ENCODE assay signal across 1 cellular context in the genomic region with DNA sequence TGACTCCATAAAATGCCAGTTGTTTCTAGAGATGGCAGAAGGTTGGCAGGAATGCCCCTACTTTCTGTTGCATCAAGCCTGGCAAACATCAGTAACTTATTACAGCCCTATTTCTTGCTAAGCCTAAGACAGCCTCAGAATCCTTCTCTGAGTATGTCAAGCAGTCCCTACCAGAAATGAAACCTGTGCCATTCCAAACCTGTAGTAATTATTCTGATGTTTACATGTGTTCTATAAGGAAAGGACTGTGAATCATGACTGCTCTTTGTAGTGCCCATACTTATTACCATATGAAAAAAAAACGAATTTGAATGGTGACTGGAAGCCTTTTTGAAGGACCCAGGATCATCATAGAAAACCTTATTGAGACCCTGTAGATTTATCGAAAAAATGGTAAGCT.
TF ChIP-seq lines count a peak whose summit lies in the region.

No MANE protein-coding gene starts in this region.

TF ChIP-seq in GM12878, 131 proteins besides CTCF, POLR2A, EP300 and RAD21 (continued from another document):
- TF ChIP-seq, protein P1, sequence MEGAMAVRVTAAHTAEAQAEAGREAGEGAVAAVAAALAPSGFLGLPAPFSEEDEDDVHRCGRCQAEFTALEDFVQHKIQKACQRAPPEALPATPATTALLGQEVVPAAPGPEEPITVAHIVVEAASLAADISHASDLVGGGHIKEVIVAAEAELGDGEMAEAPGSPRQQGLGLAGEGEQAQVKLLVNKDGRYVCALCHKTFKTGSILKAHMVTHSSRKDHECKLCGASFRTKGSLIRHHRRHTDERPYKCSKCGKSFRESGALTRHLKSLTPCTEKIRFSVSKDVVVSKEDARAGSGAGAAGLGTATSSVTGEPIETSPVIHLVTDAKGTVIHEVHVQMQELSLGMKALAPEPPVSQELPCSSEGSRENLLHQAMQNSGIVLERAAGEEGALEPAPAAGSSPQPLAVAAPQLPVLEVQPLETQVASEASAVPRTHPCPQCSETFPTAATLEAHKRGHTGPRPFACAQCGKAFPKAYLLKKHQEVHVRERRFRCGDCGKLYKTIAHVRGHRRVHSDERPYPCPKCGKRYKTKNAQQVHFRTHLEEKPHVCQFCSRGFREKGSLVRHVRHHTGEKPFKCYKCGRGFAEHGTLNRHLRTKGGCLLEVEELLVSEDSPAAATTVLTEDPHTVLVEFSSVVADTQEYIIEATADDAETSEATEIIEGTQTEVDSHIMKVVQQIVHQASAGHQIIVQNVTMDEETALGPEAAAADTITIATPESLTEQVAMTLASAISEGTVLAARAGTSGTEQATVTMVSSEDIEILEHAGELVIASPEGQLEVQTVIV (IDR thresholded peaks at IDR 0.05; ENCODE audit: borderline replicate concordance, partially characterized antibody), result no peak
- TF ChIP-seq ASH2L (IDR thresholded peaks at IDR 0.05; ENCODE audit: borderline replicate concordance, low read depth) (no peak), SP1 (IDR thresholded peaks at IDR 0.05; ENCODE audit: low read depth, low read length) (no peak), ZNF274 (IDR thresholded peaks at IDR 0.05; ENCODE audit: insufficient read depth, insufficient read length) (no peak), SIN3A (IDR thresholded peaks at IDR 0.05; ENCODE audit: low read depth, low read length) (no peak), SREBF1 (IDR thresholded peaks at IDR 0.05; ENCODE audit: low read length) (no peak), MYB (IDR thresholded peaks at IDR 0.05; ENCODE audit: borderline replicate concordance, low read depth, low read length) (no peak)
- TF ChIP-seq, protein P2, sequence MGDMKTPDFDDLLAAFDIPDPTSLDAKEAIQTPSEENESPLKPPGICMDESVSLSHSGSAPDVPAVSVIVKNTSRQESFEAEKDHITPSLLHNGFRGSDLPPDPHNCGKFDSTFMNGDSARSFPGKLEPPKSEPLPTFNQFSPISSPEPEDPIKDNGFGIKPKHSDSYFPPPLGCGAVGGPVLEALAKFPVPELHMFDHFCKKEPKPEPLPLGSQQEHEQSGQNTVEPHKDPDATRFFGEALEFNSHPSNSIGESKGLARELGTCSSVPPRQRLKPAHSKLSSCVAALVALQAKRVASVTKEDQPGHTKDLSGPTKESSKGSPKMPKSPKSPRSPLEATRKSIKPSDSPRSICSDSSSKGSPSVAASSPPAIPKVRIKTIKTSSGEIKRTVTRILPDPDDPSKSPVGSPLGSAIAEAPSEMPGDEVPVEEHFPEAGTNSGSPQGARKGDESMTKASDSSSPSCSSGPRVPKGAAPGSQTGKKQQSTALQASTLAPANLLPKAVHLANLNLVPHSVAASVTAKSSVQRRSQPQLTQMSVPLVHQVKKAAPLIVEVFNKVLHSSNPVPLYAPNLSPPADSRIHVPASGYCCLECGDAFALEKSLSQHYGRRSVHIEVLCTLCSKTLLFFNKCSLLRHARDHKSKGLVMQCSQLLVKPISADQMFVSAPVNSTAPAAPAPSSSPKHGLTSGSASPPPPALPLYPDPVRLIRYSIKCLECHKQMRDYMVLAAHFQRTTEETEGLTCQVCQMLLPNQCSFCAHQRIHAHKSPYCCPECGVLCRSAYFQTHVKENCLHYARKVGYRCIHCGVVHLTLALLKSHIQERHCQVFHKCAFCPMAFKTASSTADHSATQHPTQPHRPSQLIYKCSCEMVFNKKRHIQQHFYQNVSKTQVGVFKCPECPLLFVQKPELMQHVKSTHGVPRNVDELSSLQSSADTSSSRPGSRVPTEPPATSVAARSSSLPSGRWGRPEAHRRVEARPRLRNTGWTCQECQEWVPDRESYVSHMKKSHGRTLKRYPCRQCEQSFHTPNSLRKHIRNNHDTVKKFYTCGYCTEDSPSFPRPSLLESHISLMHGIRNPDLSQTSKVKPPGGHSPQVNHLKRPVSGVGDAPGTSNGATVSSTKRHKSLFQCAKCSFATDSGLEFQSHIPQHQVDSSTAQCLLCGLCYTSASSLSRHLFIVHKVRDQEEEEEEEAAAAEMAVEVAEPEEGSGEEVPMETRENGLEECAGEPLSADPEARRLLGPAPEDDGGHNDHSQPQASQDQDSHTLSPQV (IDR thresholded peaks at IDR 0.05), result no peak
- TF ChIP-seq, protein P3, sequence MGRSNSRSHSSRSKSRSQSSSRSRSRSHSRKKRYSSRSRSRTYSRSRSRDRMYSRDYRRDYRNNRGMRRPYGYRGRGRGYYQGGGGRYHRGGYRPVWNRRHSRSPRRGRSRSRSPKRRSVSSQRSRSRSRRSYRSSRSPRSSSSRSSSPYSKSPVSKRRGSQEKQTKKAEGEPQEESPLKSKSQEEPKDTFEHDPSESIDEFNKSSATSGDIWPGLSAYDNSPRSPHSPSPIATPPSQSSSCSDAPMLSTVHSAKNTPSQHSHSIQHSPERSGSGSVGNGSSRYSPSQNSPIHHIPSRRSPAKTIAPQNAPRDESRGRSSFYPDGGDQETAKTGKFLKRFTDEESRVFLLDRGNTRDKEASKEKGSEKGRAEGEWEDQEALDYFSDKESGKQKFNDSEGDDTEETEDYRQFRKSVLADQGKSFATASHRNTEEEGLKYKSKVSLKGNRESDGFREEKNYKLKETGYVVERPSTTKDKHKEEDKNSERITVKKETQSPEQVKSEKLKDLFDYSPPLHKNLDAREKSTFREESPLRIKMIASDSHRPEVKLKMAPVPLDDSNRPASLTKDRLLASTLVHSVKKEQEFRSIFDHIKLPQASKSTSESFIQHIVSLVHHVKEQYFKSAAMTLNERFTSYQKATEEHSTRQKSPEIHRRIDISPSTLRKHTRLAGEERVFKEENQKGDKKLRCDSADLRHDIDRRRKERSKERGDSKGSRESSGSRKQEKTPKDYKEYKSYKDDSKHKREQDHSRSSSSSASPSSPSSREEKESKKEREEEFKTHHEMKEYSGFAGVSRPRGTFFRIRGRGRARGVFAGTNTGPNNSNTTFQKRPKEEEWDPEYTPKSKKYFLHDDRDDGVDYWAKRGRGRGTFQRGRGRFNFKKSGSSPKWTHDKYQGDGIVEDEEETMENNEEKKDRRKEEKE (IDR thresholded peaks at IDR 0.05), result no peak
